ENCODE assay signal across 1 cellular context in genomic region chr19:51904331-51905165, GRCh38.
TF ChIP-seq lines count a peak whose summit lies in the region.

Gene ZNF649 (minus strand): TSS chr19:51905017. CDS start chr19:51900107, 4,910 bp downstream.

TF ChIP-seq in K562, 482 proteins besides CTCF, POLR2A, EP300 and RAD21 (continued from another document and continues in another):
- TF ChIP-seq ZNF609 (CRISPR knock-in tag; IDR thresholded peaks at IDR 0.05; ENCODE audit: borderline replicate concordance) (no peak), RFX1 (IDR thresholded peaks at IDR 0.05) (no peak), EGR1 (conservative IDR thresholded peaks at IDR 0.05) (peak; percentile 17; the same call in 1 of the 2 replicates), MCM3 (IDR thresholded peaks at IDR 0.05) (no peak), MEF2D (tag; conservative IDR thresholded peaks at IDR 0.05; ENCODE audit: low read depth) (no peak; the same call in 1 of the 2 replicates), AFF1 (IDR thresholded peaks at IDR 0.05; ENCODE audit: low read depth in 1 of 2, partially characterized antibody in 2 of 2) (peak; percentile 49 to 58), KLF13 (tag; IDR thresholded peaks at IDR 0.05; ENCODE audit: borderline replicate concordance, low read depth) (no peak), ZNF282 (CRISPR knock-in tag; IDR thresholded peaks at IDR 0.05) (no peak), TAF7 (tag; IDR thresholded peaks at IDR 0.05) (peak; percentile 56), ATF7 (IDR thresholded peaks at IDR 0.05) (peak; percentile 51), E2F3 (CRISPR knock-in tag; IDR thresholded peaks at IDR 0.05) (0 out of 2 replicates have a peak, but pooled peaks have one; percentile 26), GATA2 (CRISPR knock-in tag; IDR thresholded peaks at IDR 0.05) (no peak), ZNF699 (CRISPR knock-in tag; IDR thresholded peaks at IDR 0.05; ENCODE audit: insufficient replicate concordance) (no peak), PBX2 (CRISPR knock-in tag; IDR thresholded peaks at IDR 0.05; ENCODE audit: low read depth) (no peak), PBX2 (tag; conservative IDR thresholded peaks at IDR 0.05; ENCODE audit: low read depth) (no peak), NR2C1 (IDR thresholded peaks at IDR 0.05) (peak; percentile 89), NR2C1 (tag; IDR thresholded peaks at IDR 0.05) (peak; percentile 79), HOMEZ (CRISPR knock-in tag; IDR thresholded peaks at IDR 0.05) (no peak), CBFB (CRISPR knock-in tag; IDR thresholded peaks at IDR 0.05) (0 out of 2 replicates have a peak, but pooled peaks have one; percentile 27), PTBP1 (IDR thresholded peaks at IDR 0.05; ENCODE audit: low read depth, low read length) (no peak), MAFF (IDR thresholded peaks at IDR 0.05; ENCODE audit: low read length) (no peak), TAL1 (IDR thresholded peaks at IDR 0.05) (no peak), SAFB (IDR thresholded peaks at IDR 0.05; ENCODE audit: borderline replicate concordance, low read depth, low read length) (no peak), ZNF311 (CRISPR knock-in tag; IDR thresholded peaks at IDR 0.05) (no peak), PCBP1 (IDR thresholded peaks at IDR 0.05; ENCODE audit: low read depth, low read length, poor library complexity, severe bottlenecking) (no peak), NR2F6 (CRISPR knock-in tag; IDR thresholded peaks at IDR 0.05) (no peak), PREB (CRISPR knock-in tag; IDR thresholded peaks at IDR 0.05) (no peak), ZNF239 (CRISPR knock-in tag; IDR thresholded peaks at IDR 0.05) (peak; percentile 40; the same call in 1 of the 2 replicates), CHD1 (IDR thresholded peaks at IDR 0.05; ENCODE audit: low read length) (peak; percentile 52), ZBTB1 (CRISPR knock-in tag; IDR thresholded peaks at IDR 0.05; ENCODE audit: borderline replicate concordance, low read depth) (peak; percentile 94), PYGO2 (tag; IDR thresholded peaks at IDR 0.05) (no peak), KLF16 (IDR thresholded peaks at IDR 0.05) (no peak), CHD7 (IDR thresholded peaks at IDR 0.05; ENCODE audit: low read depth, low read length) (no peak), OTX1 (CRISPR knock-in tag; IDR thresholded peaks at IDR 0.05) (peak; percentile 80; the same call in 1 of the 2 replicates), SLC30A9 (CRISPR knock-in tag; IDR thresholded peaks at IDR 0.05) (no peak)
